10 cellular contexts compared by ENCODE assay signal in genomic region chr5:159458217-159458711, GRCh38.
DNase-seq lines count a peak whose midpoint lies in the region; ATAC-seq and TF ChIP-seq lines count a peak whose summit lies in the region.
"Had no signal": no experiment of that assay in that cellular context is flagged by ENCODE, and none has a peak within 500 bp of the region (broad histone marks: within the 10 kb centered on the region; RNA-seq: fewer than 3 reads in every experiment).

No MANE protein-coding gene starts in this region.

- peak; percentile 34 for DNase-seq in stimulated activated naive CD4-positive, alpha-beta T cell treated with Interleukin-2 at 50 U/mL for 16 hours (lab: John Stamatoyannopoulos, UW)
- no peak for DNase-seq in stimulated activated naive CD4-positive, alpha-beta T cell (lab: John Stamatoyannopoulos, UW)
- DNase-seq in T-helper 17 cell = no peak
- DNase-seq in tibial artery = no peak
- no peak for DNase-seq in uterus
- DNase-seq in SJCRH30 = no peak
- DNase-seq in AG08396 (ENCODE audit: low spot score) = no peak
- DNase-seq: glutamatergic neuron had no signal

- H3K4me3 ChIP-seq in tibial artery = no peak overlapping the region
- no peak overlapping the region for H3K4me3 ChIP-seq in uterus
- H3K4me3 ChIP-seq in SJCRH30 = no peak overlapping the region

- TF ChIP-seq POLR2A in uterus (IDR thresholded peaks at IDR 0.05) = no peak

- H3K4me1 ChIP-seq in tibial artery = peaks cover 0 to 11% (median 5%) of the 10 kb centered on the region in 4 donors
- no peaks in the 10 kb centered on the region for H3K4me1 ChIP-seq in uterus
- no peaks in the 10 kb centered on the region for H3K4me1 ChIP-seq in SJCRH30
- H3K4me1 ChIP-seq: parathyroid adenoma had no signal

- peaks cover 31% of the 10 kb centered on the region for H3K27me3 Mint-ChIP-seq in T-helper 17 cell

- H3K27ac Mint-ChIP-seq in T-helper 17 cell = no peak overlapping the region

- peaks cover 2% of the 10 kb centered on the region for H3K36me3 Mint-ChIP-seq in T-helper 17 cell (ENCODE audit: low read depth)

- H3K9me3 ChIP-seq in T-helper 17 cell (ENCODE audit: control insufficient read depth, low read length, poor library complexity, severe bottlenecking) = no peaks in the 10 kb centered on the region
- no peaks in the 10 kb centered on the region for H3K9me3 ChIP-seq in tibial artery
- H3K9me3 ChIP-seq in uterus = no peaks in the 10 kb centered on the region
- H3K9me3 ChIP-seq in SJCRH30 (replicated peaks) = no peaks in the 10 kb centered on the region

- H3K4me3 Mint-ChIP-seq in T-helper 17 cell = peak overlapping the region; percentile 15

- no peak for TF ChIP-seq CTCF in tibial artery (IDR thresholded peaks at IDR 0.05)
- no peak for TF ChIP-seq CTCF in uterus (IDR thresholded peaks at IDR 0.05)

- H3K27ac ChIP-seq in tibial artery (no peak overlapping the region), uterus (no peak overlapping the region), SJCRH30 (no peak overlapping the region)
- H3K27ac ChIP-seq: parathyroid adenoma had no signal

- H3K27me3 ChIP-seq in tibial artery (no peaks in the 10 kb centered on the region), uterus (no peaks in the 10 kb centered on the region), SJCRH30 (no peaks in the 10 kb centered on the region)

- H3K4me1 Mint-ChIP-seq in T-helper 17 cell = peaks cover 15% of the 10 kb centered on the region

- H3K36me3 ChIP-seq in tibial artery = no peaks in the 10 kb centered on the region
- no peaks in the 10 kb centered on the region for H3K36me3 ChIP-seq in uterus
- no peaks in the 10 kb centered on the region for H3K36me3 ChIP-seq in SJCRH30

- intact Hi-C loops in tibial artery (cut with DNase I; ENCODE audit: low total_unique reads) (no loop called here), uterus (cut with DNase I; ENCODE audit: low total_unique reads) (no loop called here)

- ATAC-seq in HG02885 (IDR thresholded peaks at IDR 0.05; ENCODE audit: poor library complexity, unreplicated experiment) (peak; percentile 40), T-helper 17 cell (peak; percentile 62)
